In the genomic region with DNA sequence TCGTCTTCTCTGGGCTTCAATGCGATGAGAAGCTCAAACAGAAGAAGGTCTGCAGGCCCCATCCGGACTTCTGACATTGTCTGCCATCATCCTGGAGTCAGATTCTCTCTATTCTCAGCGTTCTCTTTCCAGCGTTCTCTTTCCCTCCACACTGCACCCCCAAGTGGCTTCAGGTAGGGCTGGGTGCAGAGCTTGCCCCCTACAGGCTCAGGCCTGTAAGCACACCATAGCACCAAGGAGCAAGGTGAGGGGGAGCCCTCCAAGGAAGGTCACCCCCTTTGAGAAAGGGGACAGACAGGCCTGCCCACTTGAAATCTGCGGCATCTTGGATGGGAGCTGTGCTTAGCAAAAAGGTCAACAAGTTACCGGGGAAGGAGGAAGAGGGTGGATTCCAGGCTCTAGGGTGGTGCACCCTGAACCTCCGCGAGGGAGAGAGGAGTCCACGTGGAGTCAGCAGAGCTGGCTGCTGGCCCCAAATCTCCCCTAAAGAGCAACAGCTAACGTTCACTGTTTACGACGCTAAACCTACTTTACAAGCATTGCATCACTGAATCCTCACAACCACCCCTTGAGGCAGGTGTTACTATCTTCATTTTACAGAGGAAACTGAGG, we compare ENCODE assay signal across 8 cellular contexts. TPM values are rescaled to one million over a fixed set of nuclear protein-coding genes. Genes with fewer than 3 reads are reported as not detected.
DNase-seq lines count a peak whose midpoint lies in the region; ATAC-seq and TF ChIP-seq lines count a peak whose summit lies in the region.

No MANE protein-coding gene starts in this region.

- peak; percentile 30 for DNase-seq in Calu3
- DNase-seq in RPMI8226: peak; percentile 35
- peak; percentile 52 for DNase-seq in ecto neural progenitor cell (ENCODE audit: low spot score)
- DNase-seq in nephron progenitor cell: peak; percentile 26
- DNase-seq in effector memory CD4-positive, alpha-beta T cell: no peak
- DNase-seq in NCI-H187 treated with DMSO at 0.1 percent for 48 hours (lab: John Stamatoyannopoulos, UW): no peak
- no peak for DNase-seq in DMS79 treated with DMSO at 0.1 percent for 48 hours (lab: John Stamatoyannopoulos, UW)

- intact Hi-C loops in Calu3 (cut with micrococcal nuclease; ENCODE audit: unreplicated experiment): no loop called here

- peaks cover 92% of the 10 kb centered on the region for H3K36me3 ChIP-seq in effector memory CD4-positive, alpha-beta T cell (ENCODE audit: control insufficient read depth, insufficient read depth, low read length)

- no peak overlapping the region for H3K27ac ChIP-seq in effector memory CD4-positive, alpha-beta T cell (ENCODE audit: insufficient read depth, low read length, poor library complexity, severe bottlenecking)

- CTCF ChIA-PET in Calu3 (lab: Charles Lee): interaction anchor here (1.1 to 9.4 kb wide), 5 partner anchors 16 to 117 kb away, joined by 3 to 140 read pairs (median 7); a partner anchor contains a TSS

- no peaks in the 10 kb centered on the region for H3K4me1 ChIP-seq in effector memory CD4-positive, alpha-beta T cell (ENCODE audit: control insufficient read depth, insufficient read depth, low read length, poor library complexity, severe bottlenecking)

- H3K4me3 ChIP-seq in effector memory CD4-positive, alpha-beta T cell (ENCODE audit: insufficient read depth, low read depth, low read length, poor library complexity, severe bottlenecking): no peak overlapping the region

- H3K4me3 Mint-ChIP-seq in Calu3 (ENCODE audit: low read depth, unreplicated experiment) (no peak overlapping the region), nephron progenitor cell (no peak overlapping the region)

- H3K27me3 Mint-ChIP-seq in Calu3 (ENCODE audit: unreplicated experiment) (no peaks in the 10 kb centered on the region), nephron progenitor cell (ENCODE audit: low read depth, poor library complexity) (peaks cover 4% of the 10 kb centered on the region)

- TF ChIP-seq CTCF in Calu3 (IDR thresholded peaks at IDR 0.05; ENCODE audit: unreplicated experiment): peak; percentile 94
- TF ChIP-seq CTCF in nephron progenitor cell (IDR thresholded peaks at IDR 0.05): peak; percentile 61

- H3K9me3 Mint-ChIP-seq in Calu3 (ENCODE audit: low read depth, unreplicated experiment) (no peaks in the 10 kb centered on the region), nephron progenitor cell (no peaks in the 10 kb centered on the region)

- H3K36me3 Mint-ChIP-seq in Calu3 (ENCODE audit: insufficient read depth, unreplicated experiment): peaks cover 97% of the 10 kb centered on the region
- H3K36me3 Mint-ChIP-seq in nephron progenitor cell (ENCODE audit: low read depth): peaks cover 65% of the 10 kb centered on the region

- BruUV-seq in Calu3 (replicated peaks; lab: Mats Ljungman, UMichigan): no TSS peak

- H3K27ac Mint-ChIP-seq in Calu3 (ENCODE audit: unreplicated experiment): peak overlapping the region; percentile 11
- no peak overlapping the region for H3K27ac Mint-ChIP-seq in nephron progenitor cell

- no peaks in the 10 kb centered on the region for H3K9me3 ChIP-seq in effector memory CD4-positive, alpha-beta T cell (ENCODE audit: control insufficient read depth, low read length)

- ATAC-seq in GM21737 (IDR thresholded peaks at IDR 0.05; ENCODE audit: unreplicated experiment): peak; percentile 48

- H3K27me3 ChIP-seq in effector memory CD4-positive, alpha-beta T cell (replicated peaks; ENCODE audit: control insufficient read depth, insufficient read depth, low read length, poor library complexity, severe bottlenecking): no peaks in the 10 kb centered on the region

- H3K4me1 Mint-ChIP-seq in Calu3 (ENCODE audit: low read depth, unreplicated experiment) (peaks cover 31% of the 10 kb centered on the region), nephron progenitor cell (peaks cover 6% of the 10 kb centered on the region)

RNA-seq across cellular contexts. Expression of a gene that starts 27.5 kb away (rescaled TPM):
- total RNA-seq in Calu3 (2022): not detected in 2 replicates

RNA-seq across cellular contexts. Expression of a gene that starts 32.9 kb away (rescaled TPM):
- 321 and 339 TPM in 2 replicates for total RNA-seq in Calu3 (2022)

Comparison
In these comparisons a context has a peak if more than half of its experiments do, and no peak if none do; other contexts are left out.
1. DNase-seq: peak in Calu3 (single experiment), RPMI8226 (single experiment), ecto neural progenitor cell (single experiment) and nephron progenitor cell (single experiment); none in effector memory CD4-positive, alpha-beta T cell (0 of 3), NCI-H187 treated with DMSO at 0.1 percent for 48 hours (single experiment) and DMS79 treated with DMSO at 0.1 percent for 48 hours (single experiment).